Comparison of ENCODE assay signal across 10 cellular contexts in genomic region chr4:186685744-186686143, GRCh38. TPM values are rescaled to one million over a fixed set of nuclear protein-coding genes. Genes with fewer than 3 reads are reported as not detected.
DNase-seq lines count a peak whose midpoint lies in the region; ATAC-seq and FAIRE-seq lines count a peak whose summit lies in the region.
"Had no signal": no experiment of that assay in that cellular context is flagged by ENCODE, and none has a peak within 500 bp of the region (broad histone marks: within the 10 kb centered on the region; RNA-seq: fewer than 3 reads in every experiment).

No MANE protein-coding gene starts in this region.

- H3K18ac ChIP-seq in trophoblast cell (ENCODE audit: low read length): no peak overlapping the region

- peak; percentile 15 to 85 for DNase-seq in SW 1271 (lab: John Stamatoyannopoulos, UW)
- DNase-seq in Right ventricle myocardium superior: no peak
- peak in 1 of 2 donors; percentile 74 for DNase-seq in trophoblast cell
- no peak for DNase-seq in NCI-H526 (lab: John Stamatoyannopoulos, UW)
- no peak for DNase-seq in NK-92 (lab: John Stamatoyannopoulos, UW; ENCODE audit: unreplicated experiment)
- DNase-seq in CD8-positive, alpha-beta memory T cell: no peak
- DNase-seq: aorta, NCI-H1092 treated with DMSO at 0.1 percent for 48 hours had no signal

- H3K27me3 ChIP-seq in trophoblast cell (ENCODE audit: insufficient read depth, low read length): no peaks in the 10 kb centered on the region
- no peaks in the 10 kb centered on the region for H3K27me3 ChIP-seq in CD8-positive, alpha-beta memory T cell (ENCODE audit: insufficient read depth, low read length, poor library complexity, severe bottlenecking)

- H3K23ac ChIP-seq in trophoblast cell (ENCODE audit: low read length): no peak overlapping the region

- no peak overlapping the region for H4K12ac ChIP-seq in trophoblast cell (ENCODE audit: low read depth, low read length)

- H2BK12ac ChIP-seq in trophoblast cell (ENCODE audit: low read length): no peak overlapping the region

- H3K4me1 ChIP-seq in trophoblast cell (ENCODE audit: control insufficient read depth in 1 of 2, insufficient read depth in 2 of 2, low read length in 2 of 2): peaks cover 10 to 14% of the 10 kb centered on the region in 2 experiments
- H3K4me1 ChIP-seq in CD8-positive, alpha-beta memory T cell (ENCODE audit: insufficient read depth, low read length): no peaks in the 10 kb centered on the region

- WGBS in trophoblast cell (ENCODE audit: extremely low coverage, insufficient coverage, insufficient read length): no CpG with 5 or more reads among the region's 3 CpGs

- H3K79me1 ChIP-seq in trophoblast cell (ENCODE audit: low read length): peaks cover 3% of the 10 kb centered on the region

- ATAC-seq in Right ventricle myocardium superior (ENCODE audit: poor library complexity): peak; percentile 65
- no peak for ATAC-seq in GM21367 (IDR thresholded peaks at IDR 0.05; ENCODE audit: unreplicated experiment)

- H3K9ac ChIP-seq in trophoblast cell (ENCODE audit: low read length): no peak overlapping the region

- H3K36me3 Mint-ChIP-seq in CD8-positive, alpha-beta memory T cell: no peaks in the 10 kb centered on the region

- no peaks in the 10 kb centered on the region for H3K27me3 Mint-ChIP-seq in CD8-positive, alpha-beta memory T cell

- no peak overlapping the region for H3K4me3 ChIP-seq in trophoblast cell (ENCODE audit: low read depth, low read length)
- no peak overlapping the region for H3K4me3 ChIP-seq in CD8-positive, alpha-beta memory T cell (ENCODE audit: low read length)

- no peak overlapping the region for H3K14ac ChIP-seq in trophoblast cell (ENCODE audit: low read length)

- peak; percentile 96 for FAIRE-seq in G401.6 (lab: Jason Lieb, UNC)

- POLR2A ChIA-PET in CD8-positive, alpha-beta memory T cell (lab: Charles Lee): no interaction called here

- peak overlapping the region; percentile 86 for H3K27ac ChIP-seq in trophoblast cell (ENCODE audit: low read depth, low read length)
- no peak overlapping the region for H3K27ac ChIP-seq in CD8-positive, alpha-beta memory T cell (ENCODE audit: low read depth, low read length)

- CTCF ChIA-PET in CD8-positive, alpha-beta memory T cell (lab: Charles Lee): no interaction called here

- peak overlapping the region; percentile 43 for H3K4me2 ChIP-seq in trophoblast cell (ENCODE audit: low read length)

- H3K4me3 Mint-ChIP-seq in CD8-positive, alpha-beta memory T cell: peak overlapping the region in 1 of 7 donors; percentile 33

- peaks cover 6% of the 10 kb centered on the region for H3K79me2 ChIP-seq in trophoblast cell (ENCODE audit: control insufficient read depth, insufficient read depth, low read length, poor library complexity)

- H4K91ac ChIP-seq in trophoblast cell (ENCODE audit: low read depth, low read length): no peak overlapping the region

- H3K27ac Mint-ChIP-seq in CD8-positive, alpha-beta memory T cell: no peak overlapping the region

- no peak overlapping the region for H4K8ac ChIP-seq in trophoblast cell (ENCODE audit: low read depth, low read length)

- H2BK5ac ChIP-seq in trophoblast cell (ENCODE audit: low read depth, low read length, poor library complexity): no peak overlapping the region

- peaks cover 3 to 5% of the 10 kb centered on the region in 2 experiments for H3K36me3 ChIP-seq in trophoblast cell (ENCODE audit: control insufficient read depth in 1 of 2, insufficient read depth in 2 of 2, low read length in 2 of 2)
- no peaks in the 10 kb centered on the region for H3K36me3 ChIP-seq in CD8-positive, alpha-beta memory T cell (ENCODE audit: insufficient read depth, low read length)

- no peaks in the 10 kb centered on the region for H3K9me3 ChIP-seq in trophoblast cell (ENCODE audit: insufficient read depth, low read depth, low read length)
- H3K9me3 ChIP-seq in CD8-positive, alpha-beta memory T cell (ENCODE audit: low read length): no peaks in the 10 kb centered on the region

- peaks cover 0 to 9% (median 2%) of the 10 kb centered on the region in 5 donors for H3K9me3 Mint-ChIP-seq in CD8-positive, alpha-beta memory T cell

- H2AK5ac ChIP-seq in trophoblast cell (ENCODE audit: low read length): no peak overlapping the region

- no peak overlapping the region for H3K4ac ChIP-seq in trophoblast cell (ENCODE audit: low read depth, low read length)

- H2AFZ ChIP-seq in trophoblast cell (ENCODE audit: insufficient read depth, low read length, poor library complexity): no peak overlapping the region

- no peaks in the 10 kb centered on the region for H3K4me1 Mint-ChIP-seq in CD8-positive, alpha-beta memory T cell

- no peak overlapping the region for H2BK120ac ChIP-seq in trophoblast cell (ENCODE audit: insufficient read depth, low read length, poor library complexity)

- intact Hi-C loops in Right ventricle myocardium superior (cut with DNase I): loop anchor here (5.0 kb wide), 1 partner anchor 37 kb away; the partner anchor contains the start of gene FAT1

RNA-seq across cellular contexts. Expression of gene FAT1, which starts 37.9 kb away (rescaled TPM):
- total RNA-seq in Right ventricle myocardium superior: 48.0 TPM
- polyA plus RNA-seq in trophoblast cell (2013): 37.6 and 37.9 TPM in 2 replicates
- total RNA-seq in CD8-positive, alpha-beta memory T cell: not detected
- polyA plus RNA-seq in CD8-positive, alpha-beta memory T cell: not detected

Comparison
In these comparisons a context has a peak if more than half of its experiments do, and no peak if none do; other contexts are left out.
1. DNase-seq: peak in SW 1271 (2 of 2); none in Right ventricle myocardium superior (single experiment), NCI-H526 (0 of 2), NK-92 (single experiment) and CD8-positive, alpha-beta memory T cell (0 of 5).
2. RNA of gene FAT1, which starts 37.9 kb away (total RNA-seq): 48.0 TPM in Right ventricle myocardium superior (single experiment); not detected in CD8-positive, alpha-beta memory T cell; every median in the first group is over 10 times any median in the second.